In the genomic region with DNA sequence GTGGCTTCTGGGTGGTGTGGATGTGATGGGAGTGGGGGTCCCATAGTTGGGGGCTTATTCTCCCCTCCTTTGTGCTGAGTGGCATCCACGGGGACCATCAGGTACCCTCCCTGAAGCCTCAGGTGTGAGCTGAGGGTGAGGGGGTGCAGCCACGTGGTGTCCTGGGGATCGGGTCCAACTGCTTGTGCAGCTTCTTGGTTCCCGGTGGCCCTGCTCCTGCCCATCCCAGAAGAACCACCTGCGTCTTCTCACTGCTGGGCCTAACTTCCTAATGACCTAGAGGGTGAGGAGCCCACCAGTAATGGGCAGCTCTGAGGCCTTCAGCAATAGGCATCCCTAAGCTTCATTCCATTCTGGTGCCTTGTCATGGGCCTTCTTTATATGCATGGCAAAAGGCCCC, we compare ENCODE assay signal across 6 cellular contexts. TPM values are rescaled to one million over a fixed set of nuclear protein-coding genes. Genes with fewer than 3 reads are reported as not detected.
"Had no signal": no experiment of that assay in that cellular context is flagged by ENCODE, and none has a peak within 500 bp of the region (broad histone marks: within the 10 kb centered on the region; RNA-seq: fewer than 3 reads in every experiment).

No MANE protein-coding gene starts in this region.

RNA-seq across cellular contexts. Expression of a gene that starts 1.5 kb away (rescaled TPM):
- total RNA-seq: cardiac muscle cell had no signal

RNA-seq across cellular contexts. Expression of a gene that starts 20.4 kb away (rescaled TPM):
- total RNA-seq: activated CD4-positive, alpha-beta T cell treated with anti-CD3 and anti-CD28 coated beads, Interleukin-2, amount 10 ng/mL, durations not matched to agents 7 days and 5 days; cardiac muscle cell; mesothelial cell of epicardium; right lobe of liver had no signal

RNA-seq across cellular contexts. Expression of a gene that starts 20.4 kb away (rescaled TPM):
- total RNA-seq: cardiac muscle cell had no signal

RNA-seq across cellular contexts. Expression of a gene that starts 45.4 kb away (rescaled TPM):
- total RNA-seq: activated CD4-positive, alpha-beta T cell treated with anti-CD3 and anti-CD28 coated beads, Interleukin-2, amount 10 ng/mL, durations not matched to agents 7 days and 5 days; cardiac muscle cell; mesothelial cell of epicardium; right lobe of liver; stomach; temporal lobe had no signal
